ENCODE assay signal across 1 cellular context in genomic region chr2:193462411-193462810, GRCh38.
TF ChIP-seq lines count a peak whose summit lies in the region.

No MANE protein-coding gene starts in this region.

TF ChIP-seq in SK-N-SH, 30 proteins besides CTCF, POLR2A, EP300 and RAD21 (continued from another document):
- no peak for TF ChIP-seq USF2 (IDR thresholded peaks at IDR 0.05; ENCODE audit: borderline replicate concordance, low read depth, low read length)
- TF ChIP-seq MXI1 (IDR thresholded peaks at IDR 0.05; ENCODE audit: low read depth, low read length) = no peak
- no peak for TF ChIP-seq GABPA (IDR thresholded peaks at IDR 0.05; ENCODE audit: low read depth)
- TF ChIP-seq RXRA (IDR thresholded peaks at IDR 0.05; ENCODE audit: borderline replicate concordance, low read depth) = no peak
- TF ChIP-seq TAF1 (IDR thresholded peaks at IDR 0.05; ENCODE audit: borderline replicate concordance, low read depth, low read length) = no peak
- TF ChIP-seq, protein P1, sequence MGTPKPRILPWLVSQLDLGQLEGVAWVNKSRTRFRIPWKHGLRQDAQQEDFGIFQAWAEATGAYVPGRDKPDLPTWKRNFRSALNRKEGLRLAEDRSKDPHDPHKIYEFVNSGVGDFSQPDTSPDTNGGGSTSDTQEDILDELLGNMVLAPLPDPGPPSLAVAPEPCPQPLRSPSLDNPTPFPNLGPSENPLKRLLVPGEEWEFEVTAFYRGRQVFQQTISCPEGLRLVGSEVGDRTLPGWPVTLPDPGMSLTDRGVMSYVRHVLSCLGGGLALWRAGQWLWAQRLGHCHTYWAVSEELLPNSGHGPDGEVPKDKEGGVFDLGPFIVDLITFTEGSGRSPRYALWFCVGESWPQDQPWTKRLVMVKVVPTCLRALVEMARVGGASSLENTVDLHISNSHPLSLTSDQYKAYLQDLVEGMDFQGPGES (IDR thresholded peaks at IDR 0.05; ENCODE audit: low read depth, low read length) = no peak
- TF ChIP-seq RCOR1 (IDR thresholded peaks at IDR 0.05; ENCODE audit: low read length) = no peak
- TF ChIP-seq YY1 (IDR thresholded peaks at IDR 0.05; ENCODE audit: low read depth) = no peak
- no peak for TF ChIP-seq FOSL2 (IDR thresholded peaks at IDR 0.05; ENCODE audit: borderline replicate concordance, low read depth)
